ENCODE assay signal across 1 cellular context in the genomic region with DNA sequence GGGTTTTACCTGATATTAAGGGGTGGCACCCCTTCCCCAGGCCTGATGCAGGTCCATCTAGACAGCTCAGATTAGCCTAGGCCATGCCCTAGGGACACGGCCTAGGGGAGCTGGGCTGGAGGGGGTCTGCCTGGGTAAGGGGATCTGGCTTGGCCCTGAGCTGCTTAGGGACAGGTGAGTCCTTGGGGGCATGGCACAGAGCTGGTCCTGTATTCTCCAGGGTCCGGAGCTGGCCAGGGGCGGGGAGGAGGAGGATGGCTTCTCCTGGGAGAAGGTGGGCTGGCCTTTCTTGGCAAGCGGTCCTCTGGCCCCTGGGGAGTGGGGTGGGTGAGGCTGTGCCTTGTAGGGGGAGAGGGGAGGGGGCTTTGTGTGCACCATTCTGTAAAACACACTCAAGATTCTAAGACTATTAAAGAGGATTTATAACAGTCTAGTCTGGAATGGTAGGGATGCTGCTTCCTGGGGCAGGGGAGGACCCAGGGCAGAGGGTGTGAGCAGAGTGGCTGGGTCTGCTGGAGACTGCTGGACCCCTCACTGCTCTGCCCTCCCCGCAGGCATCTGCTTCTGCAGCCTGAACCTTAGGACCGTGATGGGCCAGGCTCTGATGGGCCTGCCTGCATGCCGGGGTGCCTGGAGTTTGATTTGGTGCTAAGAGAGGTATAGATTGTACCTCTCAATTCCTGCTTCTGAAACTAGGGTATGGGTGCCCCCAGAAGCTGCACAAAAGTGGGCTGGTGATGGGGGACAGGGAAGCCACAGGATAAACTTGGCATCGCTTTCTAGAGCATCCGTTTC.
TF ChIP-seq lines count a peak whose summit lies in the region.

No MANE protein-coding gene starts in this region.

TF ChIP-seq in H1, 55 proteins besides CTCF, POLR2A, EP300 and RAD21:
- TF ChIP-seq TEAD4 (IDR thresholded peaks at IDR 0.05; ENCODE audit: low read depth, low read length) = no peak
- TF ChIP-seq, protein P1, sequence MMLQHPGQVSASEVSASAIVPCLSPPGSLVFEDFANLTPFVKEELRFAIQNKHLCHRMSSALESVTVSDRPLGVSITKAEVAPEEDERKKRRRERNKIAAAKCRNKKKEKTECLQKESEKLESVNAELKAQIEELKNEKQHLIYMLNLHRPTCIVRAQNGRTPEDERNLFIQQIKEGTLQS (IDR thresholded peaks at IDR 0.05; ENCODE audit: insufficient read depth, low read depth, low read length) = no peak
- TF ChIP-seq KDM4A (IDR thresholded peaks at IDR 0.05; ENCODE audit: low read depth, low read length, severe bottlenecking) = no peak
- TF ChIP-seq BCL11A (IDR thresholded peaks at IDR 0.05; ENCODE audit: low read depth in 2 of 2, low read length in 2 of 2) = no peak
- no peak for TF ChIP-seq CREB1 (IDR thresholded peaks at IDR 0.05)
- TF ChIP-seq CHD2 (IDR thresholded peaks at IDR 0.05; ENCODE audit: low read length) = no peak
- TF ChIP-seq SP4 (IDR thresholded peaks at IDR 0.05; ENCODE audit: low read length) = no peak
- TF ChIP-seq KDM5A (IDR thresholded peaks at IDR 0.05; ENCODE audit: low read length) = no peak
- no peak for TF ChIP-seq CEBPB (IDR thresholded peaks at IDR 0.05; ENCODE audit: low read depth, low read length)
- TF ChIP-seq, protein P2, sequence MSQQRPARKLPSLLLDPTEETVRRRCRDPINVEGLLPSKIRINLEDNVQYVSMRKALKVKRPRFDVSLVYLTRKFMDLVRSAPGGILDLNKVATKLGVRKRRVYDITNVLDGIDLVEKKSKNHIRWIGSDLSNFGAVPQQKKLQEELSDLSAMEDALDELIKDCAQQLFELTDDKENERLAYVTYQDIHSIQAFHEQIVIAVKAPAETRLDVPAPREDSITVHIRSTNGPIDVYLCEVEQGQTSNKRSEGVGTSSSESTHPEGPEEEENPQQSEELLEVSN (IDR thresholded peaks at IDR 0.05) = no peak
- TF ChIP-seq BRCA1 (IDR thresholded peaks at IDR 0.05; ENCODE audit: low read depth, low read length) = no peak
- no peak for TF ChIP-seq PHF8 (conservative IDR thresholded peaks at IDR 0.05; ENCODE audit: low read depth, low read length)
- TF ChIP-seq RNF2 (IDR thresholded peaks at IDR 0.05; ENCODE audit: borderline replicate concordance, low read depth, low read length, missing control alignments, poor library complexity, severe bottlenecking) = no peak
- TF ChIP-seq RBBP5 (IDR thresholded peaks at IDR 0.05; ENCODE audit: borderline replicate concordance, low read depth, low read length) = no peak
- TF ChIP-seq CBX5 (IDR thresholded peaks at IDR 0.05; ENCODE audit: low read depth, low read length) = no peak
- TF ChIP-seq CTBP2 (IDR thresholded peaks at IDR 0.05; ENCODE audit: borderline replicate concordance, insufficient read depth, insufficient read length, low read length) = no peak
- TF ChIP-seq POU5F1 (IDR thresholded peaks at IDR 0.05; ENCODE audit: low read depth, low read length) = no peak
- no peak for TF ChIP-seq TCF12 (IDR thresholded peaks at IDR 0.05; ENCODE audit: low read depth, low read length)
- no peak for TF ChIP-seq RFX5 (IDR thresholded peaks at IDR 0.05; ENCODE audit: borderline replicate concordance, low read depth, low read length)
- TF ChIP-seq MAFK (IDR thresholded peaks at IDR 0.05; ENCODE audit: low read depth, low read length) = no peak
